Comparison of ENCODE assay signal across 9 cellular contexts in the genomic region with DNA sequence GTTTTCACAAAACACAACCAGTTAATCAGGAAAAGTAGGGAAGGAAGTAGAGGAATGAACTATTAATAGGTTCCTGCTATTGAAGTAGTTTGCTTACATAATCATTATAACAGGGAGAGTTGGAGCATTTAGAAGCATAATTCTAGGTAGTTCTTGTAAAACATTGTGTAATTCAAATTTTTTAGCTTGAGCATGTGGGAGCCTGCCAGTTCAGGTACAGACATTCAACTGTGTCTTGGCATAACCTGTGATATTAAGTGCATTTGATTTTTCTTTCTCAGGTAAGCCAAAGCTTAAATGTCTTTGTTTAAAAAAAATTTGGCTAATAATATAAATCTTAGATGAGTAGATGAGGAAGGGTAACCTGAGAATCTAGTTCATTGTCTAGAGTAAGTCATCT. TPM values are rescaled to one million over a fixed set of nuclear protein-coding genes. Genes with fewer than 3 reads are reported as not detected.
DNase-seq lines count a peak whose midpoint lies in the region; ATAC-seq and TF ChIP-seq lines count a peak whose summit lies in the region.
"Had no signal": no experiment of that assay in that cellular context is flagged by ENCODE, and none has a peak within 500 bp of the region (broad histone marks: within the 10 kb centered on the region; RNA-seq: fewer than 3 reads in every experiment).

No MANE protein-coding gene starts in this region.

- TF ChIP-seq POLR2A in breast epithelium (IDR thresholded peaks at IDR 0.05) = no peak

- peak overlapping the region; percentile 96 for H3K4me3 Mint-ChIP-seq in MCF 10A (ENCODE audit: unreplicated experiment)
- H3K4me3 Mint-ChIP-seq in activated CD8-positive, alpha-beta T cell treated with anti-CD3 and anti-CD28 coated beads for 36 hours = peak overlapping the region; percentile 98
- H3K4me3 Mint-ChIP-seq in immature natural killer cell = peak overlapping the region in 1 of 5 donors; percentile 10
- H3K4me3 Mint-ChIP-seq in type B pancreatic cell = peak overlapping the region; percentile 99

- H3K36me3 ChIP-seq in breast epithelium = no peaks in the 10 kb centered on the region

- H3K27me3 Mint-ChIP-seq in MCF 10A (ENCODE audit: insufficient read depth, unreplicated experiment) (no peaks in the 10 kb centered on the region), immature natural killer cell (ENCODE audit: low read depth in 3 of 3) (peaks cover 4 to 6% (median 6%) of the 10 kb centered on the region in 3 donors), type B pancreatic cell (no peaks in the 10 kb centered on the region)
- H3K27me3 Mint-ChIP-seq in activated CD8-positive, alpha-beta T cell treated with anti-CD3 and anti-CD28 coated beads for 36 hours = no peaks in the 10 kb centered on the region

- H3K9me3 ChIP-seq in breast epithelium = no peaks in the 10 kb centered on the region

- CTCF ChIA-PET in MCF 10A (lab: Yijun Ruan, JAX) = interaction anchor here (0.9 kb wide), 1 partner anchor 138 kb away, joined by 3 read pairs; no protein-coding TSS in a partner anchor
- CTCF ChIA-PET in activated CD8-positive, alpha-beta T cell treated with anti-CD3 and anti-CD28 coated beads for 36 hours (lab: Charles Lee) = interaction anchor here (0.9 to 1.0 kb wide), 2 partner anchors 11 to 100 kb away, joined by 3 to 4 read pairs; no protein-coding TSS in a partner anchor

- POLR2A ChIA-PET in MCF 10A (lab: Yijun Ruan, JAX) = interaction anchor here (1.0 to 7.3 kb wide), 9 partner anchors 10 to 232 kb away, joined by 3 to 74 read pairs (median 12); a partner anchor contains a TSS
- POLR2A ChIA-PET in activated CD8-positive, alpha-beta T cell treated with anti-CD3 and anti-CD28 coated beads for 36 hours (lab: Charles Lee) = interaction anchor here (0.6 to 1.7 kb wide), 5 partner anchors 11 to 159 kb away, joined by 3 to 4 read pairs (median 4); no protein-coding TSS in a partner anchor

- peaks cover 0 to 14% of the 10 kb centered on the region in 2 donors for H3K4me1 ChIP-seq in breast epithelium

- DNase-seq in MCF 10A (ENCODE audit: unreplicated experiment) (peak; percentile 23), breast epithelium (ENCODE audit: low spot score in 2 of 2) (no peak), immature natural killer cell (no peak), type B pancreatic cell (ENCODE audit: extremely low spot score, unreplicated experiment) (no peak), nucleus accumbens (lab: John Stamatoyannopoulos, UW) (no peak)
- DNase-seq in activated CD8-positive, alpha-beta T cell treated with anti-CD3 and anti-CD28 coated beads for 36 hours = no peak
- DNase-seq in effector CD4-positive, alpha-beta T cell = no peak
- DNase-seq: activated gamma-delta T cell treated with Interleukin-2 at 50 U/mL for 16 hours had no signal

- BruUV-seq in MCF 10A (replicated peaks; lab: Mats Ljungman, UMichigan) = no TSS peak

- peak overlapping the region in 1 of 2 donors; percentile 42 for H3K27ac ChIP-seq in breast epithelium

- peak overlapping the region in 1 of 3 donors; percentile 8 for H3K4me3 ChIP-seq in breast epithelium

- H3K4me1 Mint-ChIP-seq in MCF 10A (ENCODE audit: insufficient read depth, unreplicated experiment) (peaks cover 25% of the 10 kb centered on the region), immature natural killer cell (peaks cover 56 to 77% of the 10 kb centered on the region in 2 donors), type B pancreatic cell (ENCODE audit: unreplicated experiment) (peaks cover 48% of the 10 kb centered on the region)
- peaks cover 68% of the 10 kb centered on the region for H3K4me1 Mint-ChIP-seq in activated CD8-positive, alpha-beta T cell treated with anti-CD3 and anti-CD28 coated beads for 36 hours (ENCODE audit: low read depth)

- TF ChIP-seq CTCF in MCF 10A (IDR thresholded peaks at IDR 0.05; ENCODE audit: unreplicated experiment) = no peak
- TF ChIP-seq CTCF in breast epithelium (IDR thresholded peaks at IDR 0.05) = no peak
- TF ChIP-seq CTCF in activated CD8-positive, alpha-beta T cell treated with anti-CD3 and anti-CD28 coated beads for 36 hours (IDR thresholded peaks at IDR 0.05) = no peak
- no peak for TF ChIP-seq CTCF in type B pancreatic cell (conservative IDR thresholded peaks at IDR 0.05)

- H3K9me3 Mint-ChIP-seq in MCF 10A (ENCODE audit: unreplicated experiment) (no peaks in the 10 kb centered on the region), immature natural killer cell (no peaks in the 10 kb centered on the region), type B pancreatic cell (no peaks in the 10 kb centered on the region)
- H3K9me3 Mint-ChIP-seq in activated CD8-positive, alpha-beta T cell treated with anti-CD3 and anti-CD28 coated beads for 36 hours = no peaks in the 10 kb centered on the region

- no peak overlapping the region for H3K27ac Mint-ChIP-seq in MCF 10A (ENCODE audit: low read depth, unreplicated experiment)
- H3K27ac Mint-ChIP-seq in activated CD8-positive, alpha-beta T cell treated with anti-CD3 and anti-CD28 coated beads for 36 hours = peak overlapping the region; percentile 81
- peak overlapping the region in 4 of 6 donors; percentile 17 to 50 (median 26) for H3K27ac Mint-ChIP-seq in immature natural killer cell
- H3K27ac Mint-ChIP-seq in type B pancreatic cell = peak overlapping the region; percentile 68

- intact Hi-C loops in MCF 10A (cut with micrococcal nuclease) (no loop called here), breast epithelium (cut with DNase I; ENCODE audit: low total_unique reads) (no loop called here)
- intact Hi-C loops in activated CD8-positive, alpha-beta T cell treated with anti-CD3 and anti-CD28 coated beads for 36 hours (cut with micrococcal nuclease) = no loop called here

- no peaks in the 10 kb centered on the region for H3K27me3 ChIP-seq in breast epithelium

- ATAC-seq in activated CD8-positive, alpha-beta T cell treated with anti-CD3 and anti-CD28 coated beads for 36 hours = no peak
- ATAC-seq in HG03280 (IDR thresholded peaks at IDR 0.05; ENCODE audit: unreplicated experiment) = no peak

- H3K36me3 Mint-ChIP-seq in MCF 10A (ENCODE audit: insufficient read depth, unreplicated experiment) (peaks cover 81% of the 10 kb centered on the region), immature natural killer cell (peaks cover 6 to 48% (median 31%) of the 10 kb centered on the region in 3 donors), type B pancreatic cell (peaks cover 42% of the 10 kb centered on the region)
- H3K36me3 Mint-ChIP-seq in activated CD8-positive, alpha-beta T cell treated with anti-CD3 and anti-CD28 coated beads for 36 hours (ENCODE audit: low read depth) = peaks cover 68% of the 10 kb centered on the region

RNA-seq across cellular contexts. Expression of a gene that starts 3.4 kb away (rescaled TPM):
- 102 and 127 TPM in 2 replicates for total RNA-seq in MCF 10A (2022)
- 10 to 100 TPM; 43.5 to 74.1 (median 66.5) TPM for total RNA-seq in breast epithelium
- 10 to 100 TPM; 72.2 to 82.1 TPM for total RNA-seq in activated CD8-positive, alpha-beta T cell treated with anti-CD3 and anti-CD28 coated beads for 36 hours
- 100 to 1,000 TPM in 2 of 3 donors, 10 to 100 TPM in 1; 78.1 to 210 (median 129) TPM for polyA plus RNA-seq in immature natural killer cell
- total RNA-seq in type B pancreatic cell (ENCODE audit: low replicate concordance) = 93.9 and 105 TPM in 2 replicates
